8 cellular contexts compared by ENCODE assay signal in genomic region chr2:8583400-8584173, GRCh38.
DNase-seq lines count a peak whose midpoint lies in the region; ATAC-seq lines count a peak whose summit lies in the region.

No MANE protein-coding gene starts in this region.

- peak overlapping the region in 6 of 7 donors; percentile 46 to 70 (median 58) for H3K4me3 Mint-ChIP-seq in CD8-positive, alpha-beta memory T cell

- POLR2A ChIA-PET in CD8-positive, alpha-beta memory T cell (lab: Charles Lee): interaction anchor here (0.6 to 1.8 kb wide), 2 partner anchors 98 to 360 kb away, joined by 3 to 5 read pairs; partner anchors contain the start of gene ID2

- peaks cover under 1 to 2% of the 10 kb centered on the region in 2 donors for H3K27me3 Mint-ChIP-seq in CD8-positive, alpha-beta memory T cell

- H3K4me1 ChIP-seq in CD8-positive, alpha-beta memory T cell (ENCODE audit: insufficient read depth, low read length): peaks cover 18% of the 10 kb centered on the region
- H3K4me1 ChIP-seq in HUES48 (ENCODE audit: control insufficient read depth, insufficient read depth, low read length) (peaks cover 14% of the 10 kb centered on the region), iPS-18a (ENCODE audit: control insufficient read depth, low read depth, low read length) (peaks cover 19% of the 10 kb centered on the region)

- H3K36me3 Mint-ChIP-seq in CD8-positive, alpha-beta memory T cell: no peaks in the 10 kb centered on the region

- peak; percentile 52 to 83 (median 68) for DNase-seq in CD8-positive, alpha-beta memory T cell
- DNase-seq in T-helper 1 cell: peak in 4 of 5 donors; percentile 20 to 56 (median 42)
- DNase-seq in amniotic epithelial cell (ENCODE audit: low read depth): peak; percentile 82
- no peak for DNase-seq in AG08395 (ENCODE audit: low spot score)

- no peaks in the 10 kb centered on the region for H3K9me3 ChIP-seq in CD8-positive, alpha-beta memory T cell (ENCODE audit: low read length)
- no peaks in the 10 kb centered on the region for H3K9me3 ChIP-seq in HUES48 (ENCODE audit: control insufficient read depth, insufficient read depth, low read length)
- no peaks in the 10 kb centered on the region for H3K9me3 ChIP-seq in iPS-18a (ENCODE audit: control insufficient read depth, low read depth, low read length)

- no peak overlapping the region for H3K9ac ChIP-seq in HUES48 (ENCODE audit: low read depth, low read length)
- H3K9ac ChIP-seq in iPS-18a (ENCODE audit: low read length): no peak overlapping the region

- CTCF ChIA-PET in CD8-positive, alpha-beta memory T cell (lab: Charles Lee): interaction anchor here (1.2 to 1.3 kb wide), 2 partner anchors 9 to 12 kb away, joined by 3 read pairs; no protein-coding TSS in a partner anchor

- peak overlapping the region; percentile 0 for H3K27ac ChIP-seq in CD8-positive, alpha-beta memory T cell (ENCODE audit: low read depth, low read length)
- H3K27ac ChIP-seq in HUES48 (ENCODE audit: low read depth, low read length) (peak overlapping the region; percentile 70), iPS-18a (ENCODE audit: low read length) (no peak overlapping the region), skin epidermis (peak overlapping the region in 11 of 21 experiments; percentile 3 to 76 (median 38))

- peak overlapping the region in 4 of 8 donors; percentile 6 to 66 (median 60) for H3K27ac Mint-ChIP-seq in CD8-positive, alpha-beta memory T cell

- ATAC-seq in GM21360 (IDR thresholded peaks at IDR 0.05; ENCODE audit: unreplicated experiment): peak; percentile 68

- H3K4me3 ChIP-seq in CD8-positive, alpha-beta memory T cell (ENCODE audit: low read length): no peak overlapping the region
- H3K4me3 ChIP-seq in HUES48 (ENCODE audit: low read depth, low read length): peak overlapping the region; percentile 41
- H3K4me3 ChIP-seq in iPS-18a (ENCODE audit: low read length): peak overlapping the region; percentile 46
- peak overlapping the region in 1 of 7 experiments; percentile 10 for H3K4me3 ChIP-seq in skin epidermis

- no peaks in the 10 kb centered on the region for H3K9me3 Mint-ChIP-seq in CD8-positive, alpha-beta memory T cell

- H3K4me1 Mint-ChIP-seq in CD8-positive, alpha-beta memory T cell: peaks cover 28 to 39% (median 35%) of the 10 kb centered on the region in 3 donors

- no peaks in the 10 kb centered on the region for H3K27me3 ChIP-seq in CD8-positive, alpha-beta memory T cell (ENCODE audit: insufficient read depth, low read length, poor library complexity, severe bottlenecking)
- H3K27me3 ChIP-seq in HUES48 (ENCODE audit: control insufficient read depth, insufficient read depth, low read length) (peaks cover 6% of the 10 kb centered on the region; the same call in 1 of the 2 replicates), iPS-18a (ENCODE audit: control insufficient read depth, insufficient read depth, low read length) (peaks cover 3% of the 10 kb centered on the region)

- H3K36me3 ChIP-seq in CD8-positive, alpha-beta memory T cell (ENCODE audit: insufficient read depth, low read length): no peaks in the 10 kb centered on the region
- H3K36me3 ChIP-seq in HUES48 (ENCODE audit: control insufficient read depth, insufficient read depth, low read length) (no peaks in the 10 kb centered on the region), iPS-18a (ENCODE audit: control insufficient read depth, low read depth, low read length) (no peaks in the 10 kb centered on the region)
